20 cellular contexts compared by ENCODE assay signal in genomic region chr10:12898271-12898670, GRCh38.
"Had no signal": no experiment of that assay in that cellular context is flagged by ENCODE, and none has a peak within 500 bp of the region (broad histone marks: within the 10 kb centered on the region; RNA-seq: fewer than 3 reads in every experiment).

No MANE protein-coding gene starts in this region.

- H3K4me3 Mint-ChIP-seq: effector memory CD8-positive, alpha-beta T cell; immature natural killer cell; naive thymus-derived CD4-positive, alpha-beta T cell had no signal

- H3K27ac Mint-ChIP-seq: effector memory CD8-positive, alpha-beta T cell; immature natural killer cell; naive thymus-derived CD4-positive, alpha-beta T cell had no signal

- H3K27me3 ChIP-seq: esophagus muscularis mucosa, gastroesophageal sphincter, heart left ventricle, hepatocyte had no signal

- H2AFZ ChIP-seq: hepatocyte had no signal

- H3K27ac ChIP-seq: coronary artery, esophagus muscularis mucosa, foreskin keratinocyte, gastroesophageal sphincter, heart left ventricle, hepatocyte, left lung, lower lobe of right lung had no signal

- H3K36me3 ChIP-seq: left lung, lower lobe of right lung had no signal

- H3K4me3 ChIP-seq: coronary artery, esophagus muscularis mucosa, gastroesophageal sphincter, heart left ventricle, hepatocyte, left lung, lower lobe of right lung had no signal

- ATAC-seq: effector memory CD8-positive, alpha-beta T cell; foreskin keratinocyte; gastroesophageal sphincter; heart left ventricle; left colon; left lung; left ventricle myocardium superior; lower lobe of right lung; naive thymus-derived CD4-positive, alpha-beta T cell had no signal

- H3K4me2 ChIP-seq: hepatocyte had no signal

- H3K36me3 Mint-ChIP-seq: immature natural killer cell had no signal

- H3K9me3 ChIP-seq: lower lobe of right lung had no signal

- H3K4me1 ChIP-seq: foreskin keratinocyte, heart left ventricle, left lung, lower lobe of right lung had no signal

- DNase-seq: effector CD8-positive, alpha-beta T cell; effector memory CD8-positive, alpha-beta T cell; foreskin keratinocyte; heart left ventricle; hypothalamus; immature natural killer cell; islet precursor cell; kidney; kidney glomerular epithelial cell; left colon; left lung; left ventricle myocardium superior; lower lobe of right lung; mesenchymal stem cell; midbrain; naive thymus-derived CD4-positive, alpha-beta T cell had no signal

- H3K79me2 ChIP-seq: hepatocyte had no signal

- H3K4me1 Mint-ChIP-seq: immature natural killer cell had no signal
